In the genomic region with DNA sequence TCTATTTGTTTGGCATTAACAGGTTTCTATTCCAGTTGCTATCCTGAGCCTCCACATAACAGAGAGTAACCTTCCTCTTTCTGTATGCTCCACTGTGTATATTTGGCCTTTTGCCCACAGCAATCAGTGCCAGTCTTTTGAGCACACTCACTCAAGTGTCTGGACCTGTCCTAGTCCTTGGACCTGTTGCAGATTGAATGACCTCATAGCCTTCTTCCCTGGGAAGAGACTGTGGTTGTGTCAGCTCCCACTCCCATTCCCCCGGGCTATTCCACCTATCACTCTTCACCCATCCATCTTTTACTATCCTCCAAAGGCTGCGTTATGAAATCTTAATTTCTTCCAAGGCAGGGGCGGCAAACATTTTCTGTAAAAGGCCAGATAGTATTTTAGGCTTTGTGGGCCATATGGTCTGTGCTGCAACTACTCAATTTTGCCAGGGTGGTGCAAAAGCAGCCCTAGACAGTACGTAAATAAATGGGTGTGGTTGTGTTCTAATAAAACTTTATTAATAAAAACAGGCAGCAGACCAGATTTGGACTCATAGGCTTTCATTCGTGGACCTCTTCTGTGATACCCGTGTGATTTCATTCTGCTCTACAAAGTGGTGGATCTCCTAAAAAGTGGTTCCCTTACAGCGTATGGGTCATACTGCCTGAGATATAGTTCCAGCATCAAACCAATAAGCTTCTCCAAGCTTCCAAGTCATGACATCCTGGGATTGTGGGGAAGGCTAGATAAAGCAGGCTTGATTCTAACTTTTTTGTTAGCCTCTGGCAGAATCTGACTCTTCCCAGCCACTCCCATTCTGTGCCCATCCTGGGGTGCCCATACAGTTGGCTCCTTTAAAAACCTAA, we compare ENCODE assay signal across 1 cellular context.
TF ChIP-seq lines count a peak whose summit lies in the region.

No MANE protein-coding gene starts in this region.

TF ChIP-seq in GM23338, 12 proteins besides CTCF, POLR2A, EP300 and RAD21 (continued from another document):
- TF ChIP-seq, protein P1, sequence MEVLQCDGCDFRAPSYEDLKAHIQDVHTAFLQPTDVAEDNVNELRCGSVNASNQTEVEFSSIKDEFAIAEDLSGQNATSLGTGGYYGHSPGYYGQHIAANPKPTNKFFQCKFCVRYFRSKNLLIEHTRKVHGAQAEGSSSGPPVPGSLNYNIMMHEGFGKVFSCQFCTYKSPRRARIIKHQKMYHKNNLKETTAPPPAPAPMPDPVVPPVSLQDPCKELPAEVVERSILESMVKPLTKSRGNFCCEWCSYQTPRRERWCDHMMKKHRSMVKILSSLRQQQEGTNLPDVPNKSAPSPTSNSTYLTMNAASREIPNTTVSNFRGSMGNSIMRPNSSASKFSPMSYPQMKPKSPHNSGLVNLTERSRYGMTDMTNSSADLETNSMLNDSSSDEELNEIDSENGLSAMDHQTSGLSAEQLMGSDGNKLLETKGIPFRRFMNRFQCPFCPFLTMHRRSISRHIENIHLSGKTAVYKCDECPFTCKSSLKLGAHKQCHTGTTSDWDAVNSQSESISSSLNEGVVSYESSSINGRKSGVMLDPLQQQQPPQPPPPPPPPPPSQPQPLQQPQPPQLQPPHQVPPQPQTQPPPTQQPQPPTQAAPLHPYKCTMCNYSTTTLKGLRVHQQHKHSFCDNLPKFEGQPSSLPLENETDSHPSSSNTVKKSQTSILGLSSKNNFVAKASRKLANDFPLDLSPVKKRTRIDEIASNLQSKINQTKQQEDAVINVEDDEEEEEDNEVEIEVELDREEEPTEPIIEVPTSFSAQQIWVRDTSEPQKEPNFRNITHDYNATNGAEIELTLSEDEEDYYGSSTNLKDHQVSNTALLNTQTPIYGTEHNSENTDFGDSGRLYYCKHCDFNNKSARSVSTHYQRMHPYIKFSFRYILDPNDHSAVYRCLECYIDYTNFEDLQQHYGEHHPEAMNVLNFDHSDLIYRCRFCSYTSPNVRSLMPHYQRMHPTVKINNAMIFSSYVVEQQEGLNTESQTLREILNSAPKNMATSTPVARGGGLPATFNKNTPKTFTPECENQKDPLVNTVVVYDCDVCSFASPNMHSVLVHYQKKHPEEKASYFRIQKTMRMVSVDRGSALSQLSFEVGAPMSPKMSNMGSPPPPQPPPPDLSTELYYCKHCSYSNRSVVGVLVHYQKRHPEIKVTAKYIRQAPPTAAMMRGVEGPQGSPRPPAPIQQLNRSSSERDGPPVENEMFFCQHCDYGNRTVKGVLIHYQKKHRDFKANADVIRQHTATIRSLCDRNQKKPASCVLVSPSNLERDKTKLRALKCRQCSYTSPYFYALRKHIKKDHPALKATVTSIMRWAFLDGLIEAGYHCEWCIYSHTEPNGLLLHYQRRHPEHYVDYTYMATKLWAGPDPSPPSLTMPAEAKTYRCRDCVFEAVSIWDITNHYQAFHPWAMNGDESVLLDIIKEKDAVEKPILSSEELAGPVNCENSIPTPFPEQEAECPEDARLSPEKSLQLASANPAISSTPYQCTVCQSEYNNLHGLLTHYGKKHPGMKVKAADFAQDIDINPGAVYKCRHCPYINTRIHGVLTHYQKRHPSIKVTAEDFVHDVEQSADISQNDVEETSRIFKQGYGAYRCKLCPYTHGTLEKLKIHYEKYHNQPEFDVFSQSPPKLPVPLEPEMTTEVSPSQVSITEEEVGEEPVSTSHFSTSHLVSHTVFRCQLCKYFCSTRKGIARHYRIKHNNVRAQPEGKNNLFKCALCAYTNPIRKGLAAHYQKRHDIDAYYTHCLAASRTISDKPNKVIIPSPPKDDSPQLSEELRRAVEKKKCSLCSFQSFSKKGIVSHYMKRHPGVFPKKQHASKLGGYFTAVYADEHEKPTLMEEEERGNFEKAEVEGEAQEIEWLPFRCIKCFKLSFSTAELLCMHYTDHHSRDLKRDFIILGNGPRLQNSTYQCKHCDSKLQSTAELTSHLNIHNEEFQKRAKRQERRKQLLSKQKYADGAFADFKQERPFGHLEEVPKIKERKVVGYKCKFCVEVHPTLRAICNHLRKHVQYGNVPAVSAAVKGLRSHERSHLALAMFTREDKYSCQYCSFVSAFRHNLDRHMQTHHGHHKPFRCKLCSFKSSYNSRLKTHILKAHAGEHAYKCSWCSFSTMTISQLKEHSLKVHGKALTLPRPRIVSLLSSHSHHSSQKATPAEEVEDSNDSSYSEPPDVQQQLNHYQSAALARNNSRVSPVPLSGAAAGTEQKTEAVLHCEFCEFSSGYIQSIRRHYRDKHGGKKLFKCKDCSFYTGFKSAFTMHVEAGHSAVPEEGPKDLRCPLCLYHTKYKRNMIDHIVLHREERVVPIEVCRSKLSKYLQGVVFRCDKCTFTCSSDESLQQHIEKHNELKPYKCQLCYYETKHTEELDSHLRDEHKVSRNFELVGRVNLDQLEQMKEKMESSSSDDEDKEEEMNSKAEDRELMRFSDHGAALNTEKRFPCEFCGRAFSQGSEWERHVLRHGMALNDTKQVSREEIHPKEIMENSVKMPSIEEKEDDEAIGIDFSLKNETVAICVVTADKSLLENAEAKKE (CRISPR knock-in tag; IDR thresholded peaks at IDR 0.05) = no peak
- TF ChIP-seq, protein P2, sequence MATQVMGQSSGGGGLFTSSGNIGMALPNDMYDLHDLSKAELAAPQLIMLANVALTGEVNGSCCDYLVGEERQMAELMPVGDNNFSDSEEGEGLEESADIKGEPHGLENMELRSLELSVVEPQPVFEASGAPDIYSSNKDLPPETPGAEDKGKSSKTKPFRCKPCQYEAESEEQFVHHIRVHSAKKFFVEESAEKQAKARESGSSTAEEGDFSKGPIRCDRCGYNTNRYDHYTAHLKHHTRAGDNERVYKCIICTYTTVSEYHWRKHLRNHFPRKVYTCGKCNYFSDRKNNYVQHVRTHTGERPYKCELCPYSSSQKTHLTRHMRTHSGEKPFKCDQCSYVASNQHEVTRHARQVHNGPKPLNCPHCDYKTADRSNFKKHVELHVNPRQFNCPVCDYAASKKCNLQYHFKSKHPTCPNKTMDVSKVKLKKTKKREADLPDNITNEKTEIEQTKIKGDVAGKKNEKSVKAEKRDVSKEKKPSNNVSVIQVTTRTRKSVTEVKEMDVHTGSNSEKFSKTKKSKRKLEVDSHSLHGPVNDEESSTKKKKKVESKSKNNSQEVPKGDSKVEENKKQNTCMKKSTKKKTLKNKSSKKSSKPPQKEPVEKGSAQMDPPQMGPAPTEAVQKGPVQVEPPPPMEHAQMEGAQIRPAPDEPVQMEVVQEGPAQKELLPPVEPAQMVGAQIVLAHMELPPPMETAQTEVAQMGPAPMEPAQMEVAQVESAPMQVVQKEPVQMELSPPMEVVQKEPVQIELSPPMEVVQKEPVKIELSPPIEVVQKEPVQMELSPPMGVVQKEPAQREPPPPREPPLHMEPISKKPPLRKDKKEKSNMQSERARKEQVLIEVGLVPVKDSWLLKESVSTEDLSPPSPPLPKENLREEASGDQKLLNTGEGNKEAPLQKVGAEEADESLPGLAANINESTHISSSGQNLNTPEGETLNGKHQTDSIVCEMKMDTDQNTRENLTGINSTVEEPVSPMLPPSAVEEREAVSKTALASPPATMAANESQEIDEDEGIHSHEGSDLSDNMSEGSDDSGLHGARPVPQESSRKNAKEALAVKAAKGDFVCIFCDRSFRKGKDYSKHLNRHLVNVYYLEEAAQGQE (IDR thresholded peaks at IDR 0.05; ENCODE audit: unreplicated experiment) = no peak
TF ChIP-seq in GM23338: peak in this region for 0.
